Comparison of ENCODE assay signal across 15 cellular contexts in genomic region chr12:120079352-120080042, GRCh38. TPM values are rescaled to one million over a fixed set of nuclear protein-coding genes. Genes with fewer than 3 reads are reported as not detected.
DNase-seq lines count a peak whose midpoint lies in the region; ATAC-seq and TF ChIP-seq lines count a peak whose summit lies in the region.
"Had no signal": no experiment of that assay in that cellular context is flagged by ENCODE, and none has a peak within 500 bp of the region (broad histone marks: within the 10 kb centered on the region; RNA-seq: fewer than 3 reads in every experiment).

No MANE protein-coding gene starts in this region.

- peak overlapping the region; percentile 77 for H3K27ac Mint-ChIP-seq in CD8-positive, alpha-beta T cell
- peak overlapping the region; percentile 92 for H3K27ac Mint-ChIP-seq in activated naive CD8-positive, alpha-beta T cell
- peak overlapping the region in 9 of 10 donors; percentile 60 to 90 (median 75) for H3K27ac Mint-ChIP-seq in naive thymus-derived CD8-positive, alpha-beta T cell
- H3K27ac Mint-ChIP-seq: neural progenitor cell; stimulated activated memory B cell treated with anti-CD40 and anti-IgM and Interleukin-4, amounts not matched to agents 10 μg/mL and 1 μg/mL and 100 μg/mL, for 72 hours had no signal

- peaks cover 12% of the 10 kb centered on the region for H3K4me1 ChIP-seq in CD8-positive, alpha-beta T cell (ENCODE audit: insufficient read depth, low read length)
- no peaks in the 10 kb centered on the region; a peak in 1 of 4 replicates for H3K4me1 ChIP-seq in SK-N-SH (ENCODE audit: control insufficient read depth in 1 of 2, insufficient read depth in 2 of 2, low read depth in 1 of 2, low read length in 1 of 2)
- H3K4me1 ChIP-seq: neural progenitor cell had no signal

- ATAC-seq in CD8-positive, alpha-beta T cell, result no peak
- ATAC-seq in naive thymus-derived CD8-positive, alpha-beta T cell, result peak in 1 of 2 donors; percentile 24
- ATAC-seq: stimulated activated memory B cell treated with anti-CD40 and anti-IgM and Interleukin-4, amounts not matched to agents 10 μg/mL and 1 μg/mL and 100 μg/mL, for 72 hours had no signal

- no peak overlapping the region for H3K4me3 Mint-ChIP-seq in CD8-positive, alpha-beta T cell
- no peak overlapping the region for H3K4me3 Mint-ChIP-seq in activated naive CD8-positive, alpha-beta T cell
- H3K4me3 Mint-ChIP-seq in naive thymus-derived CD8-positive, alpha-beta T cell, result peak overlapping the region in 5 of 10 donors; percentile 16 to 71 (median 36)
- H3K4me3 Mint-ChIP-seq: activated T-cell treated with anti-CD3 and anti-CD28 coated beads, Interleukin-2, amount 50 U/mL, for 4 hours; neural progenitor cell; stimulated activated memory B cell treated with anti-CD40 and anti-IgM and Interleukin-4, amounts not matched to agents 10 μg/mL and 1 μg/mL and 100 μg/mL, for 72 hours had no signal

- no peaks in the 10 kb centered on the region for H3K36me3 ChIP-seq in CD8-positive, alpha-beta T cell (ENCODE audit: insufficient read depth, low read length)
- peaks cover 24% of the 10 kb centered on the region for H3K36me3 ChIP-seq in WERI-Rb-1
- no peaks in the 10 kb centered on the region for H3K36me3 ChIP-seq in SK-N-SH (replicated peaks in 1 of 2; ENCODE audit: control insufficient read depth in 1 of 2, insufficient read depth in 2 of 2, low read length in 1 of 2)
- H3K36me3 ChIP-seq: neural progenitor cell had no signal

- no peak for TF ChIP-seq RAD21 in SK-N-SH (IDR thresholded peaks at IDR 0.05; ENCODE audit: low read length)

- no peak for TF ChIP-seq EP300 in SK-N-SH (IDR thresholded peaks at IDR 0.05; ENCODE audit: borderline replicate concordance in 1 of 2, low read depth in 1 of 2, low read length in 1 of 2)

- H3K4me3 ChIP-seq in CD8-positive, alpha-beta T cell (ENCODE audit: low read depth, low read length), result no peak overlapping the region
- H3K4me3 ChIP-seq in WERI-Rb-1 (ENCODE audit: low read depth, low read length) (no peak overlapping the region), SK-N-SH (ENCODE audit: low read depth in 2 of 2, low read length in 1 of 2) (no peak overlapping the region)
- H3K4me3 ChIP-seq: neural progenitor cell had no signal

- H3K4me2 ChIP-seq in SK-N-SH, result no peak overlapping the region
- H3K4me2 ChIP-seq: neural progenitor cell had no signal

- CTCF ChIA-PET in CD8-positive, alpha-beta T cell (lab: Charles Lee), result interaction anchor here (0.6 to 1.2 kb wide), 3 partner anchors 9 to 860 kb away, joined by 3 to 4 read pairs (median 3); no protein-coding TSS in a partner anchor
- CTCF ChIA-PET in SK-N-SH (lab: Yijun Ruan, JAX), result interaction anchor here (1.3 kb wide), 1 partner anchor 32 kb away, joined by 4 read pairs; no protein-coding TSS in a partner anchor

- peaks cover 20% of the 10 kb centered on the region for H3K4me1 Mint-ChIP-seq in CD8-positive, alpha-beta T cell (ENCODE audit: low read depth)
- peaks cover 27% of the 10 kb centered on the region for H3K4me1 Mint-ChIP-seq in activated naive CD8-positive, alpha-beta T cell (ENCODE audit: low read depth)
- peaks cover 17 to 34% (median 29%) of the 10 kb centered on the region in 4 donors for H3K4me1 Mint-ChIP-seq in naive thymus-derived CD8-positive, alpha-beta T cell

- H3K79me2 ChIP-seq in SK-N-SH (ENCODE audit: insufficient read depth), result no peaks in the 10 kb centered on the region

- no peak for TF ChIP-seq CTCF in CD8-positive, alpha-beta T cell (IDR thresholded peaks at IDR 0.05)
- TF ChIP-seq CTCF in WERI-Rb-1 (IDR thresholded peaks at IDR 0.05; ENCODE audit: low read depth, low read length) (no peak), SK-N-SH (IDR thresholded peaks at IDR 0.05) (no peak)

- H3K9ac ChIP-seq in SK-N-SH, result no peak overlapping the region
- H3K9ac ChIP-seq: neural progenitor cell had no signal

- no peaks in the 10 kb centered on the region for H4K20me1 ChIP-seq in SK-N-SH (ENCODE audit: insufficient read depth)

- POLR2A ChIA-PET in CD8-positive, alpha-beta T cell (lab: Charles Lee), result no interaction called here
- POLR2A ChIA-PET in naive thymus-derived CD8-positive, alpha-beta T cell (lab: Charles Lee), result no interaction called here
- POLR2A ChIA-PET in SK-N-SH (lab: Yijun Ruan, JAX), result no interaction called here

- no peaks in the 10 kb centered on the region for H3K9me3 Mint-ChIP-seq in CD8-positive, alpha-beta T cell
- no peaks in the 10 kb centered on the region for H3K9me3 Mint-ChIP-seq in activated naive CD8-positive, alpha-beta T cell (ENCODE audit: low read depth)
- H3K9me3 Mint-ChIP-seq in naive thymus-derived CD8-positive, alpha-beta T cell, result no peaks in the 10 kb centered on the region
- H3K9me3 Mint-ChIP-seq: activated T-cell treated with anti-CD3 and anti-CD28 coated beads, Interleukin-2, amount 50 U/mL, for 4 hours; neural progenitor cell; stimulated activated memory B cell treated with anti-CD40 and anti-IgM and Interleukin-4, amounts not matched to agents 10 μg/mL and 1 μg/mL and 100 μg/mL, for 72 hours had no signal

- no peak overlapping the region for H3K27ac ChIP-seq in CD8-positive, alpha-beta T cell (ENCODE audit: low read depth, low read length)
- H3K27ac ChIP-seq in WERI-Rb-1, result no peak overlapping the region
- H3K27ac ChIP-seq in SK-N-SH (ENCODE audit: low read depth in 2 of 2, low read length in 1 of 2), result no peak overlapping the region
- H3K27ac ChIP-seq: neural progenitor cell had no signal

- WGBS in SK-N-SH (ENCODE audit: low lambda C conversion rate), result 47% methylated on average over 7 of the region's 7 CpGs

- H2AFZ ChIP-seq in SK-N-SH (ENCODE audit: low read depth), result no peak overlapping the region
- H2AFZ ChIP-seq: neural progenitor cell had no signal

- no peaks in the 10 kb centered on the region for H3K9me2 ChIP-seq in SK-N-SH

- H3F3A ChIP-seq in SK-N-SH (replicated peaks; ENCODE audit: insufficient read depth), result no peaks in the 10 kb centered on the region

- H3K36me3 Mint-ChIP-seq in CD8-positive, alpha-beta T cell, result peaks cover 57% of the 10 kb centered on the region
- peaks cover 23% of the 10 kb centered on the region for H3K36me3 Mint-ChIP-seq in activated naive CD8-positive, alpha-beta T cell
- peaks cover 0 to 31% (median 8%) of the 10 kb centered on the region in 3 donors for H3K36me3 Mint-ChIP-seq in naive thymus-derived CD8-positive, alpha-beta T cell

- intact Hi-C loops in CD8-positive, alpha-beta T cell (cut with DNase I, micrococcal nuclease), result no loop called here

- no peaks in the 10 kb centered on the region for H3K9me3 ChIP-seq in CD8-positive, alpha-beta T cell (ENCODE audit: low read length)
- H3K9me3 ChIP-seq in WERI-Rb-1 (ENCODE audit: severe bottlenecking), result no peaks in the 10 kb centered on the region
- H3K9me3 ChIP-seq in SK-N-SH, result no peaks in the 10 kb centered on the region

- no peak for DNase-seq in CD8-positive, alpha-beta T cell
- DNase-seq in HPDE6-E6E7 (ENCODE audit: extremely low spot score), result peak; percentile 34
- no peak for DNase-seq in naive thymus-derived CD8-positive, alpha-beta T cell
- no peak for DNase-seq in stimulated activated CD4-positive, alpha-beta T cell treated with anti-CD3 and anti-CD28 coated beads, Interleukin-2, amount 100 ng/mL, for 48 hours
- DNase-seq in WERI-Rb-1, result no peak
- no peak for DNase-seq in SK-N-SH
- no peak for DNase-seq in retina
- DNase-seq: activated T-cell treated with anti-CD3 and anti-CD28 coated beads, Interleukin-2, amount 50 U/mL, for 4 hours; DMS79 treated with DMSO at 0.1 percent for 48 hours; kidney glomerular epithelial cell; NCI-H1436; T1000 had no signal

- no peaks in the 10 kb centered on the region for H3K27me3 Mint-ChIP-seq in CD8-positive, alpha-beta T cell (ENCODE audit: low read depth)
- no peaks in the 10 kb centered on the region for H3K27me3 Mint-ChIP-seq in activated naive CD8-positive, alpha-beta T cell
- H3K27me3 Mint-ChIP-seq in naive thymus-derived CD8-positive, alpha-beta T cell, result no peaks in the 10 kb centered on the region
- H3K27me3 Mint-ChIP-seq: stimulated activated memory B cell treated with anti-CD40 and anti-IgM and Interleukin-4, amounts not matched to agents 10 μg/mL and 1 μg/mL and 100 μg/mL, for 72 hours had no signal

- H3K27me3 ChIP-seq in CD8-positive, alpha-beta T cell (ENCODE audit: insufficient read depth, low read length), result no peaks in the 10 kb centered on the region
- H3K27me3 ChIP-seq in WERI-Rb-1 (ENCODE audit: insufficient read depth, low read depth, severe bottlenecking), result no peaks in the 10 kb centered on the region
- H3K27me3 ChIP-seq in SK-N-SH (ENCODE audit: insufficient read depth), result no peaks in the 10 kb centered on the region; the same call in 1 of the 2 replicates
- H3K27me3 ChIP-seq: neural progenitor cell had no signal

TF ChIP-seq in SK-N-SH, 30 proteins besides CTCF, POLR2A, EP300 and RAD21 (continues in another document):
- TF ChIP-seq ELF1 (IDR thresholded peaks at IDR 0.05), result no peak
- TF ChIP-seq JUND (IDR thresholded peaks at IDR 0.05), result no peak
- no peak for TF ChIP-seq GATA2 (CRISPR knock-in tag; IDR thresholded peaks at IDR 0.05)
- TF ChIP-seq, protein P1, sequence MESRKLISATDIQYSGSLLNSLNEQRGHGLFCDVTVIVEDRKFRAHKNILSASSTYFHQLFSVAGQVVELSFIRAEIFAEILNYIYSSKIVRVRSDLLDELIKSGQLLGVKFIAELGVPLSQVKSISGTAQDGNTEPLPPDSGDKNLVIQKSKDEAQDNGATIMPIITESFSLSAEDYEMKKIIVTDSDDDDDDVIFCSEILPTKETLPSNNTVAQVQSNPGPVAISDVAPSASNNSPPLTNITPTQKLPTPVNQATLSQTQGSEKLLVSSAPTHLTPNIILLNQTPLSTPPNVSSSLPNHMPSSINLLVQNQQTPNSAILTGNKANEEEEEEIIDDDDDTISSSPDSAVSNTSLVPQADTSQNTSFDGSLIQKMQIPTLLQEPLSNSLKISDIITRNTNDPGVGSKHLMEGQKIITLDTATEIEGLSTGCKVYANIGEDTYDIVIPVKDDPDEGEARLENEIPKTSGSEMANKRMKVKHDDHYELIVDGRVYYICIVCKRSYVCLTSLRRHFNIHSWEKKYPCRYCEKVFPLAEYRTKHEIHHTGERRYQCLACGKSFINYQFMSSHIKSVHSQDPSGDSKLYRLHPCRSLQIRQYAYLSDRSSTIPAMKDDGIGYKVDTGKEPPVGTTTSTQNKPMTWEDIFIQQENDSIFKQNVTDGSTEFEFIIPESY (IDR thresholded peaks at IDR 0.05; ENCODE audit: borderline replicate concordance, low read depth), result no peak

RNA-seq across cellular contexts. Expression of gene RAB35, which starts 37.1 kb away (rescaled TPM):
- 10 to 100 TPM; 61.6 to 63.7 TPM for total RNA-seq in CD8-positive, alpha-beta T cell
- total RNA-seq in naive thymus-derived CD8-positive, alpha-beta T cell, result 10 to 100 TPM; 49.8 to 51.6 TPM
- polyA plus RNA-seq in naive thymus-derived CD8-positive, alpha-beta T cell, result 10 to 100 TPM; 10.2 to 14.1 (median 12.6) TPM
- polyA plus RNA-seq in SK-N-SH (2012; rRNA removed), result 41.8 and 45.3 TPM in 2 replicates
- polyA plus RNA-seq in SK-N-SH (2012; cell fraction: cytosol; rRNA removed), result 31.1 and 37.3 TPM in 2 replicates
- 50.4 and 51.7 TPM in 2 replicates for polyA plus RNA-seq in SK-N-SH (2012; cell fraction: nucleus; rRNA removed)
